ENCODE assay signal across 8 cellular contexts in genomic region chr11:94128746-94129504, GRCh38.
DNase-seq lines count a peak whose midpoint lies in the region; ATAC-seq and TF ChIP-seq lines count a peak whose summit lies in the region.

TSS of gene PANX1 (plus strand) at chr11:94128841. CDS start at chr11:94129313, 472 bp downstream.

- peak within 1 kb of the TSS; percentile 88 for H3K9ac ChIP-seq in HUES48 (ENCODE audit: low read depth, low read length)
- H3K9ac ChIP-seq in OCI-LY1 (ENCODE audit: low read length) = peak within 1 kb of the TSS; percentile 83
- peak within 1 kb of the TSS; percentile 81 for H3K9ac ChIP-seq in mucosa of stomach (ENCODE audit: low read length)

- H3K9me2 ChIP-seq in OCI-LY1 (ENCODE audit: low read depth, low read length) = no peaks in the 10 kb centered on the region

- peaks cover 3% of the 10 kb centered on the region; the same call in 1 of the 2 replicates for H3K27me3 ChIP-seq in HUES48 (ENCODE audit: control insufficient read depth, insufficient read depth, low read length)
- H3K27me3 ChIP-seq in OCI-LY1 (ENCODE audit: insufficient read depth, low read length) = no peaks in the 10 kb centered on the region
- H3K27me3 ChIP-seq in mucosa of stomach (ENCODE audit: control insufficient read depth, insufficient read depth, low read length) = no peaks in the 10 kb centered on the region

- H3K4me3 ChIP-seq in HUES48 (ENCODE audit: low read depth, low read length) (peak within 1 kb of the TSS; percentile 87), OCI-LY1 (ENCODE audit: low read depth, low read length, poor library complexity, severe bottlenecking) (peak within 1 kb of the TSS; percentile 83), mucosa of stomach (ENCODE audit: low read length) (peak within 1 kb of the TSS; percentile 92)

- peak within 1 kb of the TSS; percentile 91 for H2AFZ ChIP-seq in OCI-LY1 (ENCODE audit: low read length)

- peaks cover 43% of the 10 kb centered on the region for H3K4me1 ChIP-seq in HUES48 (ENCODE audit: control insufficient read depth, insufficient read depth, low read length)
- H3K4me1 ChIP-seq in OCI-LY1 (ENCODE audit: insufficient read depth, low read length, severe bottlenecking) = peaks cover 31% of the 10 kb centered on the region
- peaks cover 23% of the 10 kb centered on the region for H3K4me1 ChIP-seq in mucosa of stomach (ENCODE audit: control insufficient read depth, insufficient read depth, low read length)

- TF ChIP-seq POLR2A in erythroblast (IDR thresholded peaks at IDR 0.05; ENCODE audit: low read length) = peak; percentile 56

- H3K79me2 ChIP-seq in OCI-LY1 (ENCODE audit: insufficient read depth, low read length) = 0 out of 2 replicates have a peak, but pooled peaks cover 3% of the 10 kb centered on the region

- H3F3A ChIP-seq in OCI-LY1 (ENCODE audit: insufficient read depth, low read length) = no peaks in the 10 kb centered on the region

- H3K9me3 ChIP-seq in HUES48 (ENCODE audit: control insufficient read depth, insufficient read depth, low read length) = no peaks in the 10 kb centered on the region
- H3K9me3 ChIP-seq in OCI-LY1 (ENCODE audit: low read length) = no peaks in the 10 kb centered on the region
- no peaks in the 10 kb centered on the region for H3K9me3 ChIP-seq in mucosa of stomach (ENCODE audit: control insufficient read depth, low read length)

- H3K36me3 ChIP-seq in HUES48 (ENCODE audit: control insufficient read depth, insufficient read depth, low read length) (no peaks in the 10 kb centered on the region), OCI-LY1 (ENCODE audit: insufficient read depth, low read length) (no peaks in the 10 kb centered on the region), mucosa of stomach (ENCODE audit: control insufficient read depth, insufficient read depth, low read length) (no peaks in the 10 kb centered on the region)

- peak within 1 kb of the TSS; percentile 88 for H3K27ac ChIP-seq in HUES48 (ENCODE audit: low read depth, low read length)
- H3K27ac ChIP-seq in OCI-LY1 (ENCODE audit: low read depth, low read length, poor library complexity, severe bottlenecking) = no peak within 1 kb of the TSS

- no peaks in the 10 kb centered on the region for H4K20me1 ChIP-seq in OCI-LY1 (ENCODE audit: insufficient read depth, low read length)

- DNase-seq in D341Med (ENCODE audit: low spot score) (peak; percentile 92), activated T-cell treated with anti-CD3 and anti-CD28 coated beads for 4 hours (peak; percentile 38), erythroblast (lab: John Stamatoyannopoulos, UW) (peak; percentile 82 to 86)
- DNase-seq in stimulated activated CD8-positive, alpha-beta memory T cell treated with anti-CD3 and anti-CD28 coated beads, Interleukin-7, amount 100 ng/mL, for 24 hours (ENCODE audit: low read depth) = peak; percentile 52

- peak; percentile 85 for ATAC-seq in GM21423 (IDR thresholded peaks at IDR 0.05; ENCODE audit: unreplicated experiment)

- peak within 1 kb of the TSS; percentile 97 for H3K4me2 ChIP-seq in OCI-LY1 (ENCODE audit: low read length)

- TF ChIP-seq CTCF in OCI-LY1 (IDR thresholded peaks at IDR 0.05; ENCODE audit: low read length) = no peak

Comparison
In these comparisons a context has a peak if more than half of its experiments do, and no peak if none do; other contexts are left out.
1. DNase-seq: peak in every context shown above with its lines; median percentile 92 in D341Med; 84 in erythroblast; 52 in stimulated activated CD8-positive, alpha-beta memory T cell treated with anti-CD3 and anti-CD28 coated beads, Interleukin-7, amount 100 ng/mL, for 24 hours; 38 in activated T-cell treated with anti-CD3 and anti-CD28 coated beads for 4 hours.